ENCODE assay signal across 9 cellular contexts in genomic region chr4:2411786-2412510, GRCh38. TPM values are rescaled to one million over a fixed set of nuclear protein-coding genes. Genes with fewer than 3 reads are reported as not detected.
DNase-seq lines count a peak whose midpoint lies in the region; ATAC-seq, FAIRE-seq and TF ChIP-seq lines count a peak whose summit lies in the region.
"Had no signal": no experiment of that assay in that cellular context is flagged by ENCODE, and none has a peak within 500 bp of the region (broad histone marks: within the 10 kb centered on the region; RNA-seq: fewer than 3 reads in every experiment).

No MANE protein-coding gene starts in this region.

- H3K4me3 ChIP-seq in GM12864 (ENCODE audit: low read depth, low read length) (peak overlapping the region; percentile 50), MM.1S (ENCODE audit: low read length) (peak overlapping the region; percentile 64), breast epithelium (peak overlapping the region in 1 of 3 donors; percentile 27), pancreas (no peak overlapping the region)

- ATAC-seq in pancreas: no peak

- no peak for TF ChIP-seq POLR2A in breast epithelium (IDR thresholded peaks at IDR 0.05)

- intact Hi-C loops in breast epithelium (cut with DNase I; ENCODE audit: low total_unique reads) (loop anchor here (10.0 kb wide), 1 partner anchor 157 kb away; no protein-coding TSS in a partner anchor), pancreas (cut with DNase I) (no loop called here)

- H3K79me2 ChIP-seq in MM.1S (ENCODE audit: low read length): peaks cover 73% of the 10 kb centered on the region

- peaks cover 33% of the 10 kb centered on the region for H3F3A ChIP-seq in MM.1S (ENCODE audit: insufficient read depth, low read length)

- peak; percentile 52 for DNase-seq in GM12864 (ENCODE audit: low read depth)
- DNase-seq in MM.1S: no peak
- DNase-seq in breast epithelium (ENCODE audit: low spot score in 2 of 2): no peak
- DNase-seq in pancreas: peak in 1 of 6 donors; percentile 61
- DNase-seq in NCI-H1105 treated with DMSO at 0.1 percent for 48 hours (lab: John Stamatoyannopoulos, UW): no peak
- no peak for DNase-seq in HUDEP-2 (lab: John Stamatoyannopoulos, UW; ENCODE audit: unreplicated experiment in 76 of 76)
- no peak for DNase-seq in SW480 (ENCODE audit: low spot score)
- DNase-seq in NCI-H345 (lab: John Stamatoyannopoulos, UW): no peak
- DNase-seq: dermis blood vessel endothelial cell had no signal

- WGBS in pancreas, 2 donors: 84 to 86% methylated on average over 14 of the region's 14 CpGs

- H3K9ac ChIP-seq in MM.1S (ENCODE audit: low read length): peak overlapping the region; percentile 91

- H3K27me3 ChIP-seq in MM.1S (replicated peaks; ENCODE audit: insufficient read depth, low read length): no peaks in the 10 kb centered on the region
- peaks cover 0 to 13% of the 10 kb centered on the region in 2 donors for H3K27me3 ChIP-seq in breast epithelium
- H3K27me3 ChIP-seq in pancreas: no peaks in the 10 kb centered on the region

- FAIRE-seq in pancreas (lab: Jason Lieb, UNC): no peak

- peak overlapping the region; percentile 100 for H3K4me2 ChIP-seq in MM.1S (ENCODE audit: low read depth, low read length)

- peak overlapping the region; percentile 50 for H2AFZ ChIP-seq in MM.1S (ENCODE audit: low read length)

- H4K20me1 ChIP-seq in MM.1S (ENCODE audit: insufficient read depth, low read length): no peaks in the 10 kb centered on the region

- TF ChIP-seq CTCF in GM12864 (IDR thresholded peaks at IDR 0.05; ENCODE audit: low read depth, low read length, missing control alignments): no peak
- no peak for TF ChIP-seq CTCF in MM.1S (IDR thresholded peaks at IDR 0.05; ENCODE audit: low read length)
- no peak for TF ChIP-seq CTCF in breast epithelium (IDR thresholded peaks at IDR 0.05)
- TF ChIP-seq CTCF in pancreas (IDR thresholded peaks at IDR 0.05): no peak

- H3K27ac ChIP-seq in MM.1S (ENCODE audit: low read length) (peak overlapping the region; percentile 99), breast epithelium (peak overlapping the region; percentile 33 to 81), pancreas (peak overlapping the region in 3 of 4 donors; percentile 25 to 44 (median 38))

- H3K9me3 ChIP-seq in MM.1S (replicated peaks; ENCODE audit: insufficient read depth, low read length) (no peaks in the 10 kb centered on the region), breast epithelium (no peaks in the 10 kb centered on the region), pancreas (no peaks in the 10 kb centered on the region)

- H3K4me1 ChIP-seq in MM.1S (ENCODE audit: low read length): peaks cover 28% of the 10 kb centered on the region
- H3K4me1 ChIP-seq in breast epithelium: peaks cover 0 to 4% of the 10 kb centered on the region in 2 donors
- peaks cover 5 to 12% (median 9%) of the 10 kb centered on the region in 3 donors for H3K4me1 ChIP-seq in pancreas

- H3K9me2 ChIP-seq in MM.1S (replicated peaks; ENCODE audit: insufficient read depth, low read length): no peaks in the 10 kb centered on the region

- H3K36me3 ChIP-seq in MM.1S (replicated peaks; ENCODE audit: insufficient read depth, low read length) (no peaks in the 10 kb centered on the region), breast epithelium (no peaks in the 10 kb centered on the region), pancreas (no peaks in the 10 kb centered on the region)

RNA-seq across cellular contexts. Expression of gene ZFYVE28, which starts 6.5 kb away (rescaled TPM):
- 10 to 100 TPM; 12.3 to 14.1 (median 13.9) TPM for total RNA-seq in breast epithelium
- 1 to 10 TPM; 3.8 to 7.5 (median 5.1) TPM for total RNA-seq in pancreas
- polyA plus RNA-seq in pancreas: 10 to 100 TPM; 12.1 to 13.4 TPM

RNA-seq across cellular contexts. Expression of gene CFAP99, which starts 6.8 kb away (rescaled TPM):
- total RNA-seq in breast epithelium (1 to 10 TPM in 1 of 3 donors, under 1 TPM in 1, not detected in 1; 0.15 to 2.0 TPM), pancreas (1 to 10 TPM in 1 of 6 donors, under 1 TPM in 5; 0.28 to 1.1 (median 0.58) TPM)
- polyA plus RNA-seq in pancreas: 1 to 10 TPM in 1 of 2 donors, under 1 TPM in 1; 0.87 to 1.6 TPM

RNA-seq across cellular contexts. Expression of gene RNF4, which starts 57.0 kb away (rescaled TPM):
- total RNA-seq in breast epithelium (10 to 100 TPM; 35.7 to 52.7 (median 40.8) TPM), pancreas (10 to 100 TPM; 17.8 to 30.3 (median 25.9) TPM)
- polyA plus RNA-seq in pancreas: 10 to 100 TPM; 11.7 to 16.5 TPM

Comparison
In these comparisons a context has a peak if more than half of its experiments do, and no peak if none do; other contexts are left out.
1. H3K4me3 ChIP-seq: peak in GM12864 (single experiment) and MM.1S (single experiment); none in pancreas (0 of 4).
2. H3K27ac ChIP-seq: peak in every context shown above with its lines; median percentile 99 in MM.1S; 57 in breast epithelium; 38 in pancreas.